ENCODE assay signal across 11 cellular contexts in genomic region chr11:112564228-112564955, GRCh38.
DNase-seq lines count a peak whose midpoint lies in the region; ATAC-seq and TF ChIP-seq lines count a peak whose summit lies in the region.
"Had no signal": no experiment of that assay in that cellular context is flagged by ENCODE, and none has a peak within 500 bp of the region (broad histone marks: within the 10 kb centered on the region; RNA-seq: fewer than 3 reads in every experiment).

No MANE protein-coding gene starts in this region.

- H3K4me1 ChIP-seq in PC-3 (ENCODE audit: insufficient read depth, low read length), result no peaks in the 10 kb centered on the region

- H3K4me3 Mint-ChIP-seq in nephron progenitor cell, result no peak overlapping the region
- H3K4me3 Mint-ChIP-seq: activated naive CD4-positive, alpha-beta T cell treated with anti-CD3 and anti-CD28 coated beads, Interleukin-2, amount 50 U/mL, for 24 hours; CD4-positive, alpha-beta T cell had no signal

- no peaks in the 10 kb centered on the region for H3K9me2 ChIP-seq in PC-3 (replicated peaks; ENCODE audit: low read length)

- no peaks in the 10 kb centered on the region for H3K36me3 ChIP-seq in PC-3 (ENCODE audit: low read depth, low read length)

- no peaks in the 10 kb centered on the region for H3F3A ChIP-seq in PC-3 (ENCODE audit: low read length, unreplicated experiment)

- H3K4me3 ChIP-seq in PC-3 (ENCODE audit: low read length), result no peak overlapping the region

- no peak for TF ChIP-seq CTCF in AG09319 (IDR thresholded peaks at IDR 0.05; ENCODE audit: low read depth, low read length)
- TF ChIP-seq CTCF in PC-3 (conservative IDR thresholded peaks at IDR 0.05; ENCODE audit: low read depth, low read length), result no peak
- TF ChIP-seq CTCF in nephron progenitor cell (IDR thresholded peaks at IDR 0.05), result no peak

- no peaks in the 10 kb centered on the region for H4K20me1 ChIP-seq in PC-3 (ENCODE audit: low read length)

- H3K4me2 ChIP-seq in PC-3 (ENCODE audit: low read length), result no peak overlapping the region

- CTCF ChIA-PET in PC-3 (lab: Charles Lee), result no interaction called here

- intact Hi-C loops in PC-3 (cut with micrococcal nuclease), result no loop called here

- POLR2A ChIA-PET in PC-3 (lab: Charles Lee; ENCODE audit: unreplicated experiment), result no interaction called here

- H3K36me3 Mint-ChIP-seq in nephron progenitor cell (ENCODE audit: low read depth), result no peaks in the 10 kb centered on the region
- H3K36me3 Mint-ChIP-seq: activated naive CD4-positive, alpha-beta T cell treated with anti-CD3 and anti-CD28 coated beads, Interleukin-2, amount 50 U/mL, for 24 hours had no signal

- H2AFZ ChIP-seq in PC-3 (ENCODE audit: low read length), result no peak overlapping the region

- no peak for ATAC-seq in PC-3
- no peak for ATAC-seq in GM18517 (IDR thresholded peaks at IDR 0.05; ENCODE audit: unreplicated experiment)
- ATAC-seq in HG03280 (IDR thresholded peaks at IDR 0.05; ENCODE audit: unreplicated experiment), result no peak

- DNase-seq in AG09319 (ENCODE audit: extremely low read depth, low read depth), result peak; percentile 4
- peak; percentile 38 for DNase-seq in PC-3
- DNase-seq in fibroblast of gingiva (ENCODE audit: low read depth), result peak; percentile 51
- DNase-seq in nephron progenitor cell, result no peak
- no peak for DNase-seq in NOMO-1 treated with DMSO at 0.1 percent for 48 hours (lab: John Stamatoyannopoulos, UW; ENCODE audit: unreplicated experiment)
- no peak for DNase-seq in stimulated activated CD4-positive, alpha-beta T cell treated with anti-CD3 and anti-CD28 coated beads, Interleukin-4, amount 100 ng/mL, for 24 hours
- DNase-seq: CD4-positive, alpha-beta T cell; stimulated activated CD4-positive, alpha-beta T cell treated with anti-CD3 and anti-CD28 coated beads, Interleukin-15, amount 100 ng/mL, for 24 hours had no signal

- no peaks in the 10 kb centered on the region for H3K79me2 ChIP-seq in PC-3 (ENCODE audit: low read length)

- peaks cover 3% of the 10 kb centered on the region for H3K9me3 Mint-ChIP-seq in nephron progenitor cell
- H3K9me3 Mint-ChIP-seq: activated naive CD4-positive, alpha-beta T cell treated with anti-CD3 and anti-CD28 coated beads, Interleukin-2, amount 50 U/mL, for 24 hours; CD4-positive, alpha-beta T cell had no signal

- H3K27ac ChIP-seq in PC-3 (ENCODE audit: low read length), result no peak overlapping the region

- BruUV-seq in PC-3 (replicated peaks; lab: Mats Ljungman, UMichigan), result no TSS peak

- no peaks in the 10 kb centered on the region for H3K9me3 ChIP-seq in PC-3 (ENCODE audit: low read length)

- H3K4me1 Mint-ChIP-seq in nephron progenitor cell, result peaks cover 35% of the 10 kb centered on the region
- H3K4me1 Mint-ChIP-seq: activated naive CD4-positive, alpha-beta T cell treated with anti-CD3 and anti-CD28 coated beads, Interleukin-2, amount 50 U/mL, for 24 hours had no signal

- no peaks in the 10 kb centered on the region for H3K27me3 Mint-ChIP-seq in nephron progenitor cell (ENCODE audit: low read depth, poor library complexity)
- H3K27me3 Mint-ChIP-seq: activated naive CD4-positive, alpha-beta T cell treated with anti-CD3 and anti-CD28 coated beads, Interleukin-2, amount 50 U/mL, for 24 hours had no signal

- peaks cover 38% of the 10 kb centered on the region for H3K27me3 ChIP-seq in PC-3 (ENCODE audit: low read length)

- no peak overlapping the region for H3K9ac ChIP-seq in PC-3 (ENCODE audit: low read length)

- H3K27ac Mint-ChIP-seq in nephron progenitor cell, result peak overlapping the region; percentile 96
- H3K27ac Mint-ChIP-seq: activated naive CD4-positive, alpha-beta T cell treated with anti-CD3 and anti-CD28 coated beads, Interleukin-2, amount 50 U/mL, for 24 hours; CD4-positive, alpha-beta T cell had no signal

Comparison
In these comparisons a context has a peak if more than half of its experiments do, and no peak if none do; other contexts are left out.
1. DNase-seq: peak in AG09319 (single experiment), PC-3 (single experiment) and fibroblast of gingiva (single experiment); none in nephron progenitor cell (single experiment), NOMO-1 treated with DMSO at 0.1 percent for 48 hours (single experiment) and stimulated activated CD4-positive, alpha-beta T cell treated with anti-CD3 and anti-CD28 coated beads, Interleukin-4, amount 100 ng/mL, for 24 hours (single experiment).